Comparison of ENCODE assay signal across 9 cellular contexts in genomic region chr14:32938719-32939253, GRCh38. TPM values are rescaled to one million over a fixed set of nuclear protein-coding genes. Genes with fewer than 3 reads are reported as not detected.
DNase-seq lines count a peak whose midpoint lies in the region; ATAC-seq and TF ChIP-seq lines count a peak whose summit lies in the region.
"Had no signal": no experiment of that assay in that cellular context is flagged by ENCODE, and none has a peak within 500 bp of the region (broad histone marks: within the 10 kb centered on the region; RNA-seq: fewer than 3 reads in every experiment).

Gene NPAS3, plus strand, starts transcription at chr14:32938879.

- H3K9me3 ChIP-seq in CD4-positive, alpha-beta T cell (ENCODE audit: control insufficient read depth, low read length) = no peaks in the 10 kb centered on the region
- H3K9me3 ChIP-seq in right cardiac atrium (ENCODE audit: control insufficient read depth, low read length) = no peaks in the 10 kb centered on the region

- no peaks in the 10 kb centered on the region for H3K4me1 ChIP-seq in right cardiac atrium (ENCODE audit: control insufficient read depth, insufficient read depth, low read length)

- H3K4me3 Mint-ChIP-seq in CD4-positive, alpha-beta T cell = peak within 1 kb of the TSS; percentile 87
- peak within 1 kb of the TSS; percentile 87 for H3K4me3 Mint-ChIP-seq in activated naive CD8-positive, alpha-beta T cell

- H3K36me3 Mint-ChIP-seq in CD4-positive, alpha-beta T cell (ENCODE audit: low read depth) = no peaks in the 10 kb centered on the region
- H3K36me3 Mint-ChIP-seq in activated naive CD8-positive, alpha-beta T cell = no peaks in the 10 kb centered on the region

- H3K4me3 ChIP-seq in H7 (ENCODE audit: insufficient read depth, low read depth, low read length) = peak within 1 kb of the TSS; percentile 53
- H3K4me3 ChIP-seq in right cardiac atrium (ENCODE audit: low read length) = peak within 1 kb of the TSS; percentile 97
- peak within 1 kb of the TSS; percentile 57 for H3K4me3 ChIP-seq in skeletal muscle cell (ENCODE audit: low read depth, low read length)
- H3K4me3 ChIP-seq: K562 had no signal

- under 1% methylated on average over 77 of the region's 92 CpGs for WGBS in right cardiac atrium

- TF ChIP-seq CTCF in CD4-positive, alpha-beta T cell (IDR thresholded peaks at IDR 0.05) = no peak

- CTCF ChIA-PET in CD4-positive, alpha-beta T cell (lab: Charles Lee) = no interaction called here

- H3K4me1 Mint-ChIP-seq in CD4-positive, alpha-beta T cell (ENCODE audit: low read depth) = peaks cover 14% of the 10 kb centered on the region
- peaks cover 22% of the 10 kb centered on the region for H3K4me1 Mint-ChIP-seq in activated naive CD8-positive, alpha-beta T cell (ENCODE audit: low read depth)

- H3K27me3 ChIP-seq in CD4-positive, alpha-beta T cell (ENCODE audit: control insufficient read depth, insufficient read depth, low read length) = peaks cover 67% of the 10 kb centered on the region
- H3K27me3 ChIP-seq in H7 (ENCODE audit: control insufficient read depth, insufficient read depth, low read length) (peaks cover 47% of the 10 kb centered on the region), right cardiac atrium (ENCODE audit: control insufficient read depth, insufficient read depth) (no peaks in the 10 kb centered on the region)

- H3K27me3 Mint-ChIP-seq in CD4-positive, alpha-beta T cell = peaks cover 74% of the 10 kb centered on the region
- peaks cover 37% of the 10 kb centered on the region for H3K27me3 Mint-ChIP-seq in activated naive CD8-positive, alpha-beta T cell

- intact Hi-C loops in CD4-positive, alpha-beta T cell (cut with DNase I, micrococcal nuclease) = no loop called here
- intact Hi-C loops in right cardiac atrium (cut with DNase I) = loop anchor here in 1 of 4 donors (10.0 kb wide), 1 partner anchor 856 kb away; no protein-coding TSS in a partner anchor

- H3K36me3 ChIP-seq in H7 (replicated peaks; ENCODE audit: control insufficient read depth, insufficient read depth, low read length) = no peaks in the 10 kb centered on the region

- H3K27ac ChIP-seq in CD4-positive, alpha-beta T cell (ENCODE audit: low read depth, low read length) = no peak within 1 kb of the TSS
- peak within 1 kb of the TSS; percentile 71 for H3K27ac ChIP-seq in right cardiac atrium (ENCODE audit: low read length)

- no peak for ATAC-seq in CD4-positive, alpha-beta T cell (ENCODE audit: poor library complexity)
- peak; percentile 27 to 34 for ATAC-seq in right cardiac atrium
- ATAC-seq: K562 had no signal

- POLR2A ChIA-PET in CD4-positive, alpha-beta T cell (lab: Charles Lee) = no interaction called here

- DNase-seq in CD4-positive, alpha-beta T cell = no peak
- DNase-seq in H7 (peak; percentile 72), right cardiac atrium (peak; percentile 21 to 68 (median 67)), skeletal muscle cell (ENCODE audit: low read depth) (no peak), C1 segment of cervical spinal cord (lab: John Stamatoyannopoulos, UW) (no peak), NCI-H524 treated with DMSO at 0.1 percent for 48 hours (lab: John Stamatoyannopoulos, UW) (no peak), NCI-H187 (lab: John Stamatoyannopoulos, UW) (no peak)

- no peaks in the 10 kb centered on the region for H3K9me3 Mint-ChIP-seq in CD4-positive, alpha-beta T cell
- H3K9me3 Mint-ChIP-seq in activated naive CD8-positive, alpha-beta T cell (ENCODE audit: low read depth) = no peaks in the 10 kb centered on the region

- no peak within 1 kb of the TSS for H3K27ac Mint-ChIP-seq in CD4-positive, alpha-beta T cell
- H3K27ac Mint-ChIP-seq in activated naive CD8-positive, alpha-beta T cell = no peak within 1 kb of the TSS

RNA-seq across cellular contexts. Expression of gene NPAS3, which starts in this region (rescaled TPM):
- not detected for total RNA-seq in CD4-positive, alpha-beta T cell
- total RNA-seq in H7 (2014; rRNA removed; shearing (Covaris generic)) = 2.5 and 4.3 TPM in 2 replicates
- 1 to 10 TPM; 2.8 to 5.7 (median 4.4) TPM for total RNA-seq in right cardiac atrium
- polyA plus RNA-seq in right cardiac atrium = 0.48 TPM
- total RNA-seq: K562 had no signal

Comparison
In these comparisons a context has a peak if more than half of its experiments do, and no peak if none do; other contexts are left out.
1. DNase-seq: peak in H7 (single experiment) and right cardiac atrium (3 of 3); none in CD4-positive, alpha-beta T cell (0 of 10), skeletal muscle cell (single experiment), C1 segment of cervical spinal cord (0 of 14), NCI-H524 treated with DMSO at 0.1 percent for 48 hours (single experiment) and NCI-H187 (0 of 2).
2. Peak in every context shown above with its lines, with median percentiles within 50 percentile points of each other: H3K4me3 ChIP-seq.